In the genomic region with DNA sequence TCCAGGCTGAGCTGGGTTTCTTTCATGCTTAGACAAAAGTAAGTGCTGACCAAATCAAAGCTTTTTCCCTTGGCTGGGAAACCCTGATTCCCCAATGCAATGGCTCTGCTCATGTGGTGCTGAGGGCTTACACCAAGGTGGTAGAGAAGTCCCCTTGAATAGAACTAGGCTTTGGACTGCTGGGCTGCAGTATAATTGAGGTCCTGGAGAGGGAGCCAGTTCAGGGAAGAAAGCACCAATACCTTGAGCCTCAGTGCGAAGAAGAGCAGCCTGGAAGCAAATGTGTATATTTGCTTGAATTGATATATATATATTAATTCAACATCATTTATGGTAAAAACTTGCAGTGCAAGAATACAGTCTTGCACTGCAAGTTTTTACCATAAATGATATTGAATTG, we compare ENCODE assay signal across 12 cellular contexts.
A peak's percentile ranks its signal among the peaks of the same experiment; 100 is the strongest.
DNase-seq lines count a peak whose midpoint lies in the region; ATAC-seq and TF ChIP-seq lines count a peak whose summit lies in the region.
"Had no signal": no experiment of that assay in that cellular context is flagged by ENCODE, and none has a peak within 500 bp of the region (broad histone marks: within the 10 kb centered on the region; RNA-seq: fewer than 3 reads in every experiment).

No MANE protein-coding gene starts in this region.

- H3K9me3 ChIP-seq in left ventricle myocardium inferior (replicated peaks) (peaks cover 32% of the 10 kb centered on the region), heart left ventricle (peaks cover 0 to 28% (median 10%) of the 10 kb centered on the region in 12 donors)
- H3K9me3 ChIP-seq in CD8-positive, alpha-beta memory T cell (ENCODE audit: low read length), result no peaks in the 10 kb centered on the region

- H3K27ac ChIP-seq in left ventricle myocardium inferior (replicated peaks), result no peak overlapping the region
- H3K27ac ChIP-seq in heart left ventricle, result no peak overlapping the region
- no peak overlapping the region for H3K27ac ChIP-seq in CD8-positive, alpha-beta memory T cell (ENCODE audit: low read depth, low read length)

- H3K4me1 ChIP-seq in left ventricle myocardium inferior (no peaks in the 10 kb centered on the region), heart left ventricle (peaks cover 0 to 2% (median 0%) of the 10 kb centered on the region in 12 donors)
- H3K4me1 ChIP-seq in CD8-positive, alpha-beta memory T cell (ENCODE audit: insufficient read depth, low read length), result no peaks in the 10 kb centered on the region

- no peak for TF ChIP-seq POLR2A in heart left ventricle (IDR thresholded peaks at IDR 0.05)

- WGBS in heart left ventricle, 4 donors, result 90 to 96% (median 94%) methylated on average over 1 of the region's 1 CpG

- peaks cover 6 to 25% of the 10 kb centered on the region in 2 donors for H3K27me3 Mint-ChIP-seq in CD8-positive, alpha-beta memory T cell

- no peaks in the 10 kb centered on the region for H3K4me1 Mint-ChIP-seq in CD8-positive, alpha-beta memory T cell
- H3K4me1 Mint-ChIP-seq: T-helper 17 cell had no signal

- H3K9me3 Mint-ChIP-seq in CD8-positive, alpha-beta memory T cell, result peaks cover 0 to 12% (median 0%) of the 10 kb centered on the region in 5 donors

- intact Hi-C loops in left ventricle myocardium inferior (cut with micrococcal nuclease), result no loop called here
- intact Hi-C loops in heart left ventricle (cut with DNase I), result no loop called here

- DNase-seq in left ventricle myocardium inferior (no peak), heart left ventricle (no peak), OCI-M1 (lab: John Stamatoyannopoulos, UW) (peak; percentile 18), fibroblast of pulmonary artery (ENCODE audit: low read depth) (peak; percentile 27), NCI-H345 (lab: John Stamatoyannopoulos, UW) (no peak), NCI-H2196 treated with DMSO at 0.1 percent for 48 hours (lab: John Stamatoyannopoulos, UW; ENCODE audit: unreplicated experiment) (no peak), GOT3 (lab: John Stamatoyannopoulos, UW) (no peak)
- DNase-seq in CD8-positive, alpha-beta memory T cell, result no peak
- DNase-seq: effector CD4-positive, alpha-beta T cell; NCI-H187; retina; T-helper 17 cell had no signal

- H3K4me3 Mint-ChIP-seq in CD8-positive, alpha-beta memory T cell, result no peak overlapping the region
- H3K4me3 Mint-ChIP-seq: T-helper 17 cell had no signal

- H3K27me3 ChIP-seq in left ventricle myocardium inferior (ENCODE audit: low read depth), result no peaks in the 10 kb centered on the region
- H3K27me3 ChIP-seq in heart left ventricle, result no peaks in the 10 kb centered on the region
- H3K27me3 ChIP-seq in CD8-positive, alpha-beta memory T cell (ENCODE audit: insufficient read depth, low read length, poor library complexity, severe bottlenecking), result no peaks in the 10 kb centered on the region

- no peaks in the 10 kb centered on the region for H3K36me3 Mint-ChIP-seq in CD8-positive, alpha-beta memory T cell

- H3K4me3 ChIP-seq in left ventricle myocardium inferior (no peak overlapping the region), heart left ventricle (no peak overlapping the region), fibroblast of pulmonary artery (replicated peaks; ENCODE audit: low read depth, low read length) (no peak overlapping the region)
- H3K4me3 ChIP-seq in CD8-positive, alpha-beta memory T cell (ENCODE audit: low read length), result no peak overlapping the region

- TF ChIP-seq CTCF in left ventricle myocardium inferior (IDR thresholded peaks at IDR 0.05; ENCODE audit: borderline replicate concordance), result peak; percentile 25
- TF ChIP-seq CTCF in heart left ventricle (IDR thresholded peaks at IDR 0.05), result peak in 2 of 12 donors; percentile 10 to 16
- TF ChIP-seq CTCF in fibroblast of pulmonary artery (IDR thresholded peaks at IDR 0.05; ENCODE audit: low read length, missing control alignments), result peak; percentile 39

- H3K36me3 ChIP-seq in left ventricle myocardium inferior (no peaks in the 10 kb centered on the region), heart left ventricle (no peaks in the 10 kb centered on the region)
- H3K36me3 ChIP-seq in CD8-positive, alpha-beta memory T cell (ENCODE audit: insufficient read depth, low read length), result no peaks in the 10 kb centered on the region

- POLR2A ChIA-PET in CD8-positive, alpha-beta memory T cell (lab: Charles Lee), result no interaction called here

- H3K27ac Mint-ChIP-seq in CD8-positive, alpha-beta memory T cell, result no peak overlapping the region
- H3K27ac Mint-ChIP-seq: T-helper 17 cell had no signal

- CTCF ChIA-PET in CD8-positive, alpha-beta memory T cell (lab: Charles Lee), result no interaction called here

- ATAC-seq in heart left ventricle, result no peak
- ATAC-seq: T-helper 17 cell had no signal

Comparison
In these comparisons a context has a peak if more than half of its experiments do, and no peak if none do; other contexts are left out.
1. DNase-seq: peak in OCI-M1 (single experiment) and fibroblast of pulmonary artery (single experiment); none in left ventricle myocardium inferior (single experiment), heart left ventricle (0 of 5), NCI-H345 (single experiment), CD8-positive, alpha-beta memory T cell (0 of 5), NCI-H2196 treated with DMSO at 0.1 percent for 48 hours (single experiment) and GOT3 (single experiment).